Comparison of ENCODE assay signal across 29 cellular contexts in the genomic region with DNA sequence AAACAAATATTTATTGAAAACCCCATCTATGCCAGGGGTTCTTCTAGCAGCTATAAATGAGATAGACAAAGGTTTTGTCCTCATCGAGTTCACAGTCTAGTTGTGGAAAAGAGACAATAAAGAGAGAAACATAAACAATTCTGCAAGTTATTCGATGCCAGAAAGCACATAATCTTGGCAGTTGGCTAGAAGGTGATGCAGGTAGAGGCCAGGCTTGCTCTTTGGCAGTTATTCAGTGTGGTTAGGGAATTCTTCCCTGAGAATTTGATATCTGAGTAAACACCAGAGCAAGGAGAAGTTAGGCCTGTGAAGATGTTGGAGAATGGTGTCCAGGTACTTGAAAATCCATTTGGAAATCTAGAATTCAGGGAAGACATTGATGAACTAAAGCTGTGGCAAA.
"Had no signal": no experiment of that assay in that cellular context is flagged by ENCODE, and none has a peak within 500 bp of the region (broad histone marks: within the 10 kb centered on the region; RNA-seq: fewer than 3 reads in every experiment).

No MANE protein-coding gene starts in this region.

- H3K9me3 ChIP-seq: adrenal gland, body of pancreas, esophagus squamous epithelium, gastroesophageal sphincter, heart right ventricle had no signal

- H3K27ac ChIP-seq: adrenal gland, body of pancreas, gastroesophageal sphincter, heart right ventricle had no signal

- DNase-seq: activated CD4-positive, alpha-beta memory T cell treated with anti-CD3 and anti-CD28 coated beads for 36 hours; activated CD4-positive, alpha-beta T cell treated with anti-CD3 and anti-CD28 coated beads for 36 hours; activated CD4-positive, alpha-beta T cell treated with anti-CD3 and anti-CD28 coated beads, Interleukin-2, amount 10 ng/mL, durations not matched to agents 24 days and 14 days; activated CD4-positive, CD25-positive, alpha-beta regulatory T cell; activated CD4-positive, CD25-positive, alpha-beta regulatory T cell treated with anti-CD3 and anti-CD28 coated beads, Interleukin-2, amount 50 U/mL, for 72 hours; activated CD8-positive, alpha-beta memory T cell treated with anti-CD3 and anti-CD28 coated beads, Interleukin-2, amount 10 ng/mL, durations not matched to agents 7 days and 5 days; activated CD8-positive, alpha-beta memory T cell treated with anti-CD3 and anti-CD28 coated beads, Interleukin-2, amount 50 U/mL, for 4 hours; activated CD8-positive, alpha-beta T cell treated with anti-CD3 and anti-CD28 coated beads, Interleukin-2, amount 10 ng/mL, durations not matched to agents 7 days and 5 days; activated effector memory CD4-positive, alpha-beta T cell treated with anti-CD3 and anti-CD28 coated beads, Interleukin-2, amount 50 U/mL, for 16 hours; activated naive CD4-positive, alpha-beta T cell treated with anti-CD3 and anti-CD28 coated beads for 36 hours; activated naive CD8-positive, alpha-beta T cell treated with anti-CD3 and anti-CD28 coated beads for 36 hours; activated naive CD8-positive, alpha-beta T cell treated with anti-CD3 and anti-CD28 coated beads, Interleukin-2, amount 50 U/mL, for 24 hours; activated T-cell treated with anti-CD3 and anti-CD28 coated beads, Interleukin-2, amount 50 U/mL, for 1 hour; activated T-cell treated with anti-CD3 and anti-CD28 coated beads, Interleukin-2, amount 50 U/mL, for 48 hours; adrenal gland; amygdala; aorta; body of pancreas; caudate nucleus; cortex of kidney; dermis blood vessel endothelial cell; effector CD4-positive, alpha-beta T cell; effector memory CD8-positive, alpha-beta T cell; erythroblast; esophagus squamous epithelium; foreskin melanocyte; heart right ventricle; T-helper 2 cell had no signal

- ATAC-seq: activated CD4-positive, alpha-beta T cell treated with anti-CD3 and anti-CD28 coated beads for 36 hours; activated CD8-positive, alpha-beta memory T cell treated with anti-CD3 and anti-CD28 coated beads, Interleukin-2, amount 10 ng/mL, durations not matched to agents 7 days and 5 days; activated CD8-positive, alpha-beta T cell treated with anti-CD3 and anti-CD28 coated beads, Interleukin-2, amount 10 ng/mL, durations not matched to agents 7 days and 5 days; activated naive CD8-positive, alpha-beta T cell treated with anti-CD3 and anti-CD28 coated beads, Interleukin-2, amount 50 U/mL, for 24 hours; body of pancreas; effector memory CD8-positive, alpha-beta T cell; gastroesophageal sphincter; heart right ventricle had no signal

- H3K27me3 ChIP-seq: adrenal gland, body of pancreas, esophagus squamous epithelium, gastroesophageal sphincter, heart right ventricle had no signal

- H3K4me1 ChIP-seq: adrenal gland, body of pancreas, gastroesophageal sphincter, heart right ventricle had no signal

- H3K4me3 ChIP-seq: adrenal gland, body of pancreas, esophagus squamous epithelium, gastroesophageal sphincter, heart right ventricle had no signal

- H3K36me3 ChIP-seq: adrenal gland, esophagus squamous epithelium, gastroesophageal sphincter, heart right ventricle had no signal
